In the genomic region with DNA sequence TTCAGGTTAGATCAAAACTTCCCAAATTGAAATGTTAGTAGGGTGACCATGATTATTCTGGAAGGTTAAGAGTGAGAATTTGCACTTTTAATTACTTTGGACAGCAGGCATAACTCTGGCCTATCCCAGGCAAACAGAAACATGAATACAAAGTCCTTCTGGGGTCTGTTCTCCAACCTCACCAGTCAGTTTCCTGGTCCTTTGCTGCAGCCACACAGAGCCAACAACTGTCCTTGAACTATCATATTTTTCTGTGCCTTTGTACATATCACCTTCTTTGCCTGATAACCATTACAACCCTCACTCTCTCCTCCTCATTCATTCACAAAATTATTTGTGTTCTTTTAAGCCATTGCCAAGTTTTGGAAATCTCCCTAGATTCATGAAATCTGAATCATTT, we compare ENCODE assay signal across 39 cellular contexts.
"Had no signal": no experiment of that assay in that cellular context is flagged by ENCODE, and none has a peak within 500 bp of the region (broad histone marks: within the 10 kb centered on the region; RNA-seq: fewer than 3 reads in every experiment).

No MANE protein-coding gene starts in this region.

- H3K27me3 Mint-ChIP-seq: activated naive CD4-positive, alpha-beta T cell treated with anti-CD3 and anti-CD28 coated beads, Interleukin-2, amount 10 ng/mL, durations not matched to agents 7 days and 5 days; activated naive CD4-positive, alpha-beta T cell treated with anti-CD3 and anti-CD28 coated beads, Interleukin-2, amount 50 U/mL, for 24 hours; activated naive CD8-positive, alpha-beta T cell; activated naive CD8-positive, alpha-beta T cell treated with anti-CD3 and anti-CD28 coated beads for 36 hours; activated naive CD8-positive, alpha-beta T cell treated with anti-CD3 and anti-CD28 coated beads, Interleukin-2, amount 10 ng/mL, durations not matched to agents 7 days and 5 days; activated naive CD8-positive, alpha-beta T cell treated with anti-CD3 and anti-CD28 coated beads, Interleukin-2, amount 50 U/mL, for 24 hours; activated T-cell treated with anti-CD3 and anti-CD28 coated beads, Interleukin-2, amount 50 U/mL, for 24 hours; brain; central memory CD8-positive, alpha-beta T cell had no signal

- H3K4me1 Mint-ChIP-seq: activated naive CD4-positive, alpha-beta T cell treated with anti-CD3 and anti-CD28 coated beads, Interleukin-2, amount 10 ng/mL, durations not matched to agents 7 days and 5 days; activated naive CD4-positive, alpha-beta T cell treated with anti-CD3 and anti-CD28 coated beads, Interleukin-2, amount 50 U/mL, for 24 hours; activated naive CD8-positive, alpha-beta T cell treated with anti-CD3 and anti-CD28 coated beads for 36 hours; activated naive CD8-positive, alpha-beta T cell treated with anti-CD3 and anti-CD28 coated beads, Interleukin-2, amount 10 ng/mL, durations not matched to agents 7 days and 5 days; activated naive CD8-positive, alpha-beta T cell treated with anti-CD3 and anti-CD28 coated beads, Interleukin-2, amount 50 U/mL, for 24 hours; activated T-helper 17 cell treated with anti-CD3 and anti-CD28 coated beads, Interleukin-2, amount 50 U/mL, for 72 hours; central memory CD8-positive, alpha-beta T cell had no signal

- H3K27ac ChIP-seq: ascending aorta, body of pancreas, brain microvascular endothelial cell, breast epithelium, cardiac muscle cell had no signal

- H3K9me3 ChIP-seq: adrenal gland, ascending aorta, body of pancreas, breast epithelium had no signal

- H3K27ac Mint-ChIP-seq: activated naive CD4-positive, alpha-beta T cell treated with anti-CD3 and anti-CD28 coated beads for 36 hours; activated naive CD4-positive, alpha-beta T cell treated with anti-CD3 and anti-CD28 coated beads, Interleukin-2, amount 10 ng/mL, durations not matched to agents 7 days and 5 days; activated naive CD4-positive, alpha-beta T cell treated with anti-CD3 and anti-CD28 coated beads, Interleukin-2, amount 50 U/mL, for 24 hours; activated naive CD4-positive, alpha-beta T cell treated with anti-CD3 and anti-CD28 coated beads, Interleukin-2, amount 50 U/mL, for 72 hours; activated naive CD8-positive, alpha-beta T cell; activated naive CD8-positive, alpha-beta T cell treated with anti-CD3 and anti-CD28 coated beads for 36 hours; activated naive CD8-positive, alpha-beta T cell treated with anti-CD3 and anti-CD28 coated beads, Interleukin-2, amount 10 ng/mL, durations not matched to agents 7 days and 5 days; activated naive CD8-positive, alpha-beta T cell treated with anti-CD3 and anti-CD28 coated beads, Interleukin-2, amount 50 U/mL, for 24 hours; activated T-cell treated with anti-CD3 and anti-CD28 coated beads, Interleukin-2, amount 50 U/mL, for 24 hours; activated T-cell treated with anti-CD3 and anti-CD28 coated beads, Interleukin-2, amount 50 U/mL, for 72 hours; activated T-helper 1 cell treated with anti-CD3 and anti-CD28 coated beads, Interleukin-12 subunit alpha, Interleukin-12 subunit beta, Interleukin-2, Interleukin-4 antibody, amounts not matched to agents 30 ng/mL and 10 ng/mL and 1 ng/mL, durations not matched to agents 14 hours and 24 hours and 36 hours; activated T-helper 17 cell treated with anti-CD3 and anti-CD28 coated beads, Interleukin-2, amount 50 U/mL, for 72 hours; activated T-helper 2 cell treated with anti-CD3 and anti-CD28 coated beads, Interferon-gamma antibody, Interleukin-2, Interleukin-4, amounts not matched to agents 10 μg/mL and 5 μg/mL and 100 μg/mL, durations not matched to agents 14 hours and 24 hours and 36 hours; brain had no signal

- H3K27me3 ChIP-seq: adrenal gland, ascending aorta, body of pancreas, brain microvascular endothelial cell, breast epithelium, cardiac muscle cell had no signal

- H3K4me3 Mint-ChIP-seq: activated naive CD4-positive, alpha-beta T cell treated with anti-CD3 and anti-CD28 coated beads for 36 hours; activated naive CD4-positive, alpha-beta T cell treated with anti-CD3 and anti-CD28 coated beads, Interleukin-2, amount 10 ng/mL, durations not matched to agents 7 days and 5 days; activated naive CD4-positive, alpha-beta T cell treated with anti-CD3 and anti-CD28 coated beads, Interleukin-2, amount 50 U/mL, for 24 hours; activated naive CD8-positive, alpha-beta T cell; activated naive CD8-positive, alpha-beta T cell treated with anti-CD3 and anti-CD28 coated beads for 36 hours; activated naive CD8-positive, alpha-beta T cell treated with anti-CD3 and anti-CD28 coated beads, Interleukin-2, amount 10 ng/mL, durations not matched to agents 7 days and 5 days; activated naive CD8-positive, alpha-beta T cell treated with anti-CD3 and anti-CD28 coated beads, Interleukin-2, amount 50 U/mL, for 24 hours; activated T-cell treated with anti-CD3 and anti-CD28 coated beads, Interleukin-2, amount 50 U/mL, for 24 hours; activated T-cell treated with anti-CD3 and anti-CD28 coated beads, Interleukin-2, amount 50 U/mL, for 4 hours; activated T-cell treated with anti-CD3 and anti-CD28 coated beads, Interleukin-2, amount 50 U/mL, for 72 hours; activated T-helper 1 cell treated with anti-CD3 and anti-CD28 coated beads, Interleukin-12 subunit alpha, Interleukin-12 subunit beta, Interleukin-2, Interleukin-4 antibody, amounts not matched to agents 30 ng/mL and 10 ng/mL and 1 ng/mL, durations not matched to agents 14 hours and 24 hours and 36 hours; activated T-helper 17 cell treated with anti-CD3 and anti-CD28 coated beads, Interleukin-2, amount 50 U/mL, for 72 hours; brain; central memory CD8-positive, alpha-beta T cell had no signal

- H3K9me3 Mint-ChIP-seq: activated naive CD4-positive, alpha-beta T cell treated with anti-CD3 and anti-CD28 coated beads for 36 hours; activated naive CD4-positive, alpha-beta T cell treated with anti-CD3 and anti-CD28 coated beads, Interleukin-2, amount 10 ng/mL, durations not matched to agents 7 days and 5 days; activated naive CD4-positive, alpha-beta T cell treated with anti-CD3 and anti-CD28 coated beads, Interleukin-2, amount 50 U/mL, for 24 hours; activated naive CD4-positive, alpha-beta T cell treated with anti-CD3 and anti-CD28 coated beads, Interleukin-2, amount 50 U/mL, for 72 hours; activated naive CD8-positive, alpha-beta T cell treated with anti-CD3 and anti-CD28 coated beads for 36 hours; activated naive CD8-positive, alpha-beta T cell treated with anti-CD3 and anti-CD28 coated beads, Interleukin-2, amount 10 ng/mL, durations not matched to agents 7 days and 5 days; activated naive CD8-positive, alpha-beta T cell treated with anti-CD3 and anti-CD28 coated beads, Interleukin-2, amount 50 U/mL, for 24 hours; activated T-cell treated with anti-CD3 and anti-CD28 coated beads, Interleukin-2, amount 50 U/mL, for 24 hours; activated T-cell treated with anti-CD3 and anti-CD28 coated beads, Interleukin-2, amount 50 U/mL, for 4 hours; activated T-helper 1 cell treated with anti-CD3 and anti-CD28 coated beads, Interleukin-12 subunit alpha, Interleukin-12 subunit beta, Interleukin-2, Interleukin-4 antibody, amounts not matched to agents 30 ng/mL and 10 ng/mL and 1 ng/mL, durations not matched to agents 14 hours and 24 hours and 36 hours; activated T-helper 17 cell treated with anti-CD3 and anti-CD28 coated beads, Interleukin-2, amount 50 U/mL, for 72 hours; activated T-helper 2 cell treated with anti-CD3 and anti-CD28 coated beads, Interferon-gamma antibody, Interleukin-2, Interleukin-4, amounts not matched to agents 10 μg/mL and 5 μg/mL and 100 μg/mL, durations not matched to agents 14 hours and 24 hours and 36 hours; central memory CD8-positive, alpha-beta T cell had no signal

- ATAC-seq: activated naive CD4-positive, alpha-beta T cell treated with anti-CD3 and anti-CD28 coated beads, Interleukin-2, amount 50 U/mL, for 72 hours; activated naive CD8-positive, alpha-beta T cell treated with anti-CD3 and anti-CD28 coated beads, Interleukin-2, amount 50 U/mL, for 24 hours; activated T-cell treated with anti-CD3 and anti-CD28 coated beads, Interleukin-2, amount 50 U/mL, for 4 hours; activated T-cell treated with anti-CD3 and anti-CD28 coated beads, Interleukin-2, amount 50 U/mL, for 72 hours; activated T-helper 17 cell treated with anti-CD3 and anti-CD28 coated beads, Interleukin-2, amount 50 U/mL, for 72 hours; body of pancreas had no signal

- H3K4me1 ChIP-seq: ascending aorta, body of pancreas, breast epithelium had no signal

- FAIRE-seq: astrocyte, bronchial epithelial cell had no signal

- H3K36me3 ChIP-seq: adrenal gland, ascending aorta, brain microvascular endothelial cell, breast epithelium, cardiac muscle cell had no signal

- DNase-seq: activated effector memory CD4-positive, alpha-beta T cell treated with anti-CD3 and anti-CD28 coated beads, Interleukin-2, amount 50 U/mL, for 16 hours; activated effector memory CD4-positive, alpha-beta T cell treated with Interleukin-2 at 50 U/mL for 16 hours; activated gamma-delta T cell; activated gamma-delta T cell treated with Interleukin-2 at 50 U/mL for 16 hours; activated naive CD4-positive, alpha-beta T cell; activated naive CD4-positive, alpha-beta T cell treated with anti-CD3 and anti-CD28 coated beads for 36 hours; activated naive CD4-positive, alpha-beta T cell treated with anti-CD3 and anti-CD28 coated beads, Interleukin-2, amount 10 ng/mL, durations not matched to agents 7 days and 5 days; activated naive CD4-positive, alpha-beta T cell treated with anti-CD3 and anti-CD28 coated beads, Interleukin-2, amount 50 U/mL, for 16 hours; activated naive CD4-positive, alpha-beta T cell treated with Interleukin-2 at 50 U/mL for 16 hours; activated naive CD8-positive, alpha-beta T cell treated with anti-CD3 and anti-CD28 coated beads for 36 hours; activated naive CD8-positive, alpha-beta T cell treated with anti-CD3 and anti-CD28 coated beads, Interleukin-2, amount 10 ng/mL, durations not matched to agents 7 days and 5 days; activated naive CD8-positive, alpha-beta T cell treated with anti-CD3 and anti-CD28 coated beads, Interleukin-2, amount 50 U/mL, for 24 hours; activated T-cell treated with anti-CD3 and anti-CD28 coated beads, Interleukin-2, amount 50 U/mL, for 1 hour; activated T-cell treated with anti-CD3 and anti-CD28 coated beads, Interleukin-2, amount 50 U/mL, for 24 hours; activated T-cell treated with anti-CD3 and anti-CD28 coated beads, Interleukin-2, amount 50 U/mL, for 4 hours; activated T-cell treated with anti-CD3 and anti-CD28 coated beads, Interleukin-2, amount 50 U/mL, for 48 hours; activated T-cell treated with anti-CD3 and anti-CD28 coated beads, Interleukin-2, amount 50 U/mL, for 72 hours; adrenal gland; amniotic stem cell; amygdala; anterior cingulate cortex; aorta; body of pancreas; brain microvascular endothelial cell; caudate nucleus; central memory CD4-positive, alpha-beta T cell had no signal

- H3K4me3 ChIP-seq: adrenal gland, ascending aorta, body of pancreas, breast epithelium, cardiac muscle cell had no signal

- H3K36me3 Mint-ChIP-seq: activated naive CD4-positive, alpha-beta T cell treated with anti-CD3 and anti-CD28 coated beads, Interleukin-2, amount 10 ng/mL, durations not matched to agents 7 days and 5 days; activated naive CD4-positive, alpha-beta T cell treated with anti-CD3 and anti-CD28 coated beads, Interleukin-2, amount 50 U/mL, for 24 hours; activated naive CD4-positive, alpha-beta T cell treated with anti-CD3 and anti-CD28 coated beads, Interleukin-2, amount 50 U/mL, for 72 hours; activated naive CD8-positive, alpha-beta T cell; activated naive CD8-positive, alpha-beta T cell treated with anti-CD3 and anti-CD28 coated beads for 36 hours; activated naive CD8-positive, alpha-beta T cell treated with anti-CD3 and anti-CD28 coated beads, Interleukin-2, amount 10 ng/mL, durations not matched to agents 7 days and 5 days; brain had no signal
